ENCODE assay signal across 12 cellular contexts in the genomic region with DNA sequence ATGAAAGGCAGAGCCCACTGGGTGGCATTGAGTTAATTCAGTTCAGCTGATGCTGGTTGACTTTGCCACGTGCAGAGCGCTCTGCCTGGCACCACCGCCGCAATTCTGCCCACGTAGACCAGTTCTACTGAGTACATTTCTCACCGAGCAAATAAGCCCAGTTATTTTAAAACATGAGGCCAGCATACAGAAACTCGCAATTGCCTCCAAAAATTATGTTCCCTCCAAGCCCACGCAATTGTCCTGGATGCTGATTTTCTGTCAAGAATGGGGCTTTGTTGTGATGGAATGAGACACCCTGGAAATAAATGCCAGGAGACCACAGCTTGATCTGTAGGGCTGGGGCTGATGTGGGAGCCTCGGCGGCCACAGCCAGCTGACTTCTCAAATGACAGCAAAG.
"Had no signal": no experiment of that assay in that cellular context is flagged by ENCODE, and none has a peak within 500 bp of the region (broad histone marks: within the 10 kb centered on the region; RNA-seq: fewer than 3 reads in every experiment).

No MANE protein-coding gene starts in this region.

- H3K27ac Mint-ChIP-seq: activated naive CD4-positive, alpha-beta T cell treated with anti-CD3 and anti-CD28 coated beads, Interleukin-2, amount 50 U/mL, for 72 hours; activated T-cell treated with anti-CD3 and anti-CD28 coated beads, Interleukin-2, amount 50 U/mL, for 24 hours; natural killer cell treated with Interleukin-12 subunit alpha and Interleukin-12 subunit beta and Interleukin-15 and Interleukin-18, amount 100 ng/mL, for 72 hours had no signal

- H3K36me3 Mint-ChIP-seq: activated naive CD4-positive, alpha-beta T cell treated with anti-CD3 and anti-CD28 coated beads, Interleukin-2, amount 50 U/mL, for 72 hours; natural killer cell treated with Interleukin-12 subunit alpha and Interleukin-12 subunit beta and Interleukin-15 and Interleukin-18, amount 100 ng/mL, for 72 hours had no signal

- FAIRE-seq: bronchial epithelial cell, endothelial cell of umbilical vein had no signal

- H3K4me1 ChIP-seq: tibial artery, vagina had no signal

- H3K9me3 ChIP-seq: mucosa of descending colon, tibial artery, vagina had no signal

- ATAC-seq: activated naive CD4-positive, alpha-beta T cell treated with anti-CD3 and anti-CD28 coated beads, Interleukin-2, amount 50 U/mL, for 72 hours; mucosa of descending colon; natural killer cell treated with Interleukin-12 subunit alpha and Interleukin-12 subunit beta and Interleukin-15 and Interleukin-18, amount 100 ng/mL, for 72 hours had no signal

- H3K4me3 Mint-ChIP-seq: activated T-cell treated with anti-CD3 and anti-CD28 coated beads, Interleukin-2, amount 50 U/mL, for 24 hours; natural killer cell treated with Interleukin-12 subunit alpha and Interleukin-12 subunit beta and Interleukin-15 and Interleukin-18, amount 100 ng/mL, for 72 hours had no signal

- H3K27me3 Mint-ChIP-seq: activated T-cell treated with anti-CD3 and anti-CD28 coated beads, Interleukin-2, amount 50 U/mL, for 24 hours; natural killer cell treated with Interleukin-12 subunit alpha and Interleukin-12 subunit beta and Interleukin-15 and Interleukin-18, amount 100 ng/mL, for 72 hours had no signal

- DNase-seq: activated effector memory CD4-positive, alpha-beta T cell treated with anti-CD3 and anti-CD28 coated beads, Interleukin-2, amount 50 U/mL, for 16 hours; activated T-cell treated with anti-CD3 and anti-CD28 coated beads, Interleukin-2, amount 50 U/mL, for 24 hours; aorta; kidney glomerular epithelial cell; mucosa of descending colon; tibial artery had no signal

- H3K36me3 ChIP-seq: tibial artery, vagina had no signal

- H3K4me3 ChIP-seq: mucosa of descending colon, skin epidermis, tibial artery, vagina had no signal

- H3K9me3 Mint-ChIP-seq: activated naive CD4-positive, alpha-beta T cell treated with anti-CD3 and anti-CD28 coated beads, Interleukin-2, amount 50 U/mL, for 72 hours; activated T-cell treated with anti-CD3 and anti-CD28 coated beads, Interleukin-2, amount 50 U/mL, for 24 hours; natural killer cell treated with Interleukin-12 subunit alpha and Interleukin-12 subunit beta and Interleukin-15 and Interleukin-18, amount 100 ng/mL, for 72 hours had no signal

- H3K27ac ChIP-seq: tibial artery, vagina had no signal
